20 cellular contexts compared by ENCODE assay signal in the genomic region with DNA sequence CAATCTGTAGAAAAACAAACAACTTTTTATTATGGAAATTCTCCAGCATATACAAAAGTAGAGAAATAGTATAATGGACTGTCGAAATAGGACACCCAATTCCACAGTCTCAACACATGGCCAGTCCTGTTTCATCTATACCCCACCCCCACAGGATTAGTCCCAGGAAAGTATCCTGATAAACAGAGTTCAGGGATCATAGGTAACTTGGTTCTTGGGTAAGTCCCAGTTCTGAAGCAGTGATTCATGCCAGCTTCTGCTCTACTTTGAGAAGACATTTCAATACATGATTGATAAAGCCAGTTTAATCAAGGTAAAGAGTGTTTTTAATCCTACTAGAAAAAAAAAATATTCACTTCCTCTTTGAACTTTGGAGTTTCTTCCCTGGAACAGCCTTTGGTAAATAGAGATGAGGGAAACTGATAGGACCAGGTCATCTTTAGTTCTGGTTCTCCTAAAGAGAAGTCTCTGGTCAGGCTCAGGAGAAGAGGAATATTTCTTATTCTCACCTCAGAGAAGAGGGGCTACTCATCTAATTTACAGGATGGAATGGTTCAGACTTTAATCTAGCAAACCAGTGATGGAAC.
"Had no signal": no experiment of that assay in that cellular context is flagged by ENCODE, and none has a peak within 500 bp of the region (broad histone marks: within the 10 kb centered on the region; RNA-seq: fewer than 3 reads in every experiment).

No MANE protein-coding gene starts in this region.

- H3K4me1 ChIP-seq: lower lobe of right lung had no signal

- H3K4me3 ChIP-seq: coronary artery, gastroesophageal sphincter, lower lobe of right lung, right atrium auricular region, suprapubic skin had no signal

- DNase-seq: activated CD4-positive, alpha-beta T cell treated with anti-CD3 and anti-CD28 coated beads, Interleukin-2, amount 10 ng/mL, durations not matched to agents 24 days and 14 days; activated CD8-positive, alpha-beta T cell treated with anti-CD3 and anti-CD28 coated beads, Interleukin-2, amount 10 ng/mL, durations not matched to agents 7 days and 5 days; activated naive CD4-positive, alpha-beta T cell treated with anti-CD3 and anti-CD28 coated beads for 36 hours; activated T-cell treated with anti-CD3 and anti-CD28 coated beads, Interleukin-2, amount 50 U/mL, for 24 hours; aorta; brain microvascular endothelial cell; erythroblast; lower lobe of right lung; T-helper 1 cell; T-helper 9 cell; trophoblast cell had no signal

- H3K27ac Mint-ChIP-seq: activated CD4-positive, alpha-beta T cell treated with anti-CD3 and anti-CD28 coated beads, Interleukin-2, amount 10 ng/mL, durations not matched to agents 24 days and 14 days; activated CD8-positive, alpha-beta T cell treated with anti-CD3 and anti-CD28 coated beads, Interleukin-2, amount 10 ng/mL, durations not matched to agents 7 days and 5 days; activated naive CD4-positive, alpha-beta T cell treated with anti-CD3 and anti-CD28 coated beads for 36 hours; activated T-cell treated with anti-CD3 and anti-CD28 coated beads, Interleukin-2, amount 50 U/mL, for 24 hours; progenitor cell of endocrine pancreas; stimulated activated naive CD8-positive, alpha-beta T cell treated with anti-CD3 and anti-CD28 coated beads, Interleukin-15, Interleukin-2, amounts not matched to agents 100 ng/mL and 50 ng/mL, for 24 hours had no signal

- ATAC-seq: activated CD8-positive, alpha-beta T cell treated with anti-CD3 and anti-CD28 coated beads, Interleukin-2, amount 10 ng/mL, durations not matched to agents 7 days and 5 days; gastroesophageal sphincter; lower lobe of right lung had no signal

- H3K9me3 ChIP-seq: gastroesophageal sphincter, lower lobe of right lung, right atrium auricular region, suprapubic skin had no signal

- H3K9me3 Mint-ChIP-seq: activated CD4-positive, alpha-beta T cell treated with anti-CD3 and anti-CD28 coated beads, Interleukin-2, amount 10 ng/mL, durations not matched to agents 24 days and 14 days; activated naive CD4-positive, alpha-beta T cell treated with anti-CD3 and anti-CD28 coated beads for 36 hours; activated T-cell treated with anti-CD3 and anti-CD28 coated beads, Interleukin-2, amount 50 U/mL, for 24 hours; central memory CD8-positive, alpha-beta T cell; mesothelial cell of epicardium; stimulated activated naive CD8-positive, alpha-beta T cell treated with anti-CD3 and anti-CD28 coated beads, Interleukin-15, Interleukin-2, amounts not matched to agents 100 ng/mL and 50 ng/mL, for 24 hours had no signal

- H3K27me3 Mint-ChIP-seq: activated CD4-positive, alpha-beta T cell treated with anti-CD3 and anti-CD28 coated beads, Interleukin-2, amount 10 ng/mL, durations not matched to agents 24 days and 14 days; activated T-cell treated with anti-CD3 and anti-CD28 coated beads, Interleukin-2, amount 50 U/mL, for 24 hours; central memory CD8-positive, alpha-beta T cell; progenitor cell of endocrine pancreas; stimulated activated naive CD8-positive, alpha-beta T cell treated with anti-CD3 and anti-CD28 coated beads, Interleukin-15, Interleukin-2, amounts not matched to agents 100 ng/mL and 50 ng/mL, for 24 hours had no signal

- H3K4me1 Mint-ChIP-seq: activated CD4-positive, alpha-beta T cell treated with anti-CD3 and anti-CD28 coated beads, Interleukin-2, amount 10 ng/mL, durations not matched to agents 24 days and 14 days; central memory CD8-positive, alpha-beta T cell had no signal

- H3K27me3 ChIP-seq: brain microvascular endothelial cell, gastroesophageal sphincter, right atrium auricular region, suprapubic skin had no signal

- H3K4me3 Mint-ChIP-seq: activated CD4-positive, alpha-beta T cell treated with anti-CD3 and anti-CD28 coated beads, Interleukin-2, amount 10 ng/mL, durations not matched to agents 24 days and 14 days; activated CD8-positive, alpha-beta T cell treated with anti-CD3 and anti-CD28 coated beads, Interleukin-2, amount 10 ng/mL, durations not matched to agents 7 days and 5 days; activated naive CD4-positive, alpha-beta T cell treated with anti-CD3 and anti-CD28 coated beads for 36 hours; activated T-cell treated with anti-CD3 and anti-CD28 coated beads, Interleukin-2, amount 50 U/mL, for 24 hours; central memory CD8-positive, alpha-beta T cell; mesothelial cell of epicardium; neural crest cell; stimulated activated naive CD8-positive, alpha-beta T cell treated with anti-CD3 and anti-CD28 coated beads, Interleukin-15, Interleukin-2, amounts not matched to agents 100 ng/mL and 50 ng/mL, for 24 hours had no signal
